10 cellular contexts compared by ENCODE assay signal in the genomic region with DNA sequence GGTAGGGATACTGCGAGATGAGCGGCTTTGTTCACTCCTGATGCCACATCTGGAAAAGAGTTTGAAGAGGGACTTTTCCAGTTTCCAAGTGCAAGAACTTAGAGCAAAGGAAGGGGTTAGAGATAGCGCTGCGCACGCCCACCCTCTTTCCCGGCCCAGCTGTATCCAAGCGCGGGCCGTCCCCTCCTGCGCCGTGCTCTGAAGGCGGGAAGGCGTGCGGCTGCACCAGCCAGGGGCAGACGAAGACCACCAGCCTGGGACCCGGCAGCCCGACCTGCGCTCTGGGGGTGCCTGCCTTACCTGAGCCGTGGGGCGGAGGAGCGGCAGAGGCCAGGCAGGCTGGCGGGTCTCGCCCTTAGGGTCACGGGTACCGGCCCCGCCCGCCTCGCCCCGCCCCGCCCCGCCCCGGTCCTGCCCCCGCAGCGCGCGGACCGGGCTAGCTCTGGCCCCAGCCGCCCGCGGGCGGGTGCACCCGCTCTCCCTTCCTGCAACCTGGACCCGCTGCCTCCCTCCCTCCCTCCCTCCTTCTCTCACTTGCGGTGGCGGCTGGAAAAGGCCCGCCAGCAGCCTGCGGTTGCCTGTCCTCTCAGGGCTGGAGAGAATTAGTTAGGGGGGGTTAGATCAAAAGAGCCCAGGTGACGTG. TPM values are rescaled to one million over a fixed set of nuclear protein-coding genes. Genes with fewer than 3 reads are reported as not detected.
A peak's percentile ranks its signal among the peaks of the same experiment; 100 is the strongest.
DNase-seq lines count a peak whose midpoint lies in the region; ATAC-seq, FAIRE-seq and TF ChIP-seq lines count a peak whose summit lies in the region.
"Had no signal": no experiment of that assay in that cellular context is flagged by ENCODE, and none has a peak within 500 bp of the region (broad histone marks: within the 10 kb centered on the region; RNA-seq: fewer than 3 reads in every experiment).

Gene WDR72 (minus strand): TSS at position 331 of the 643 bp plus-strand sequence. CDS start 26,514 bp downstream, outside the sequence.

- no peaks in the 10 kb centered on the region for H3F3A ChIP-seq in PC-9 (ENCODE audit: insufficient read depth, low read depth)
- H3F3A ChIP-seq in PC-3 (ENCODE audit: low read length, unreplicated experiment), result no peaks in the 10 kb centered on the region

- H3K4me3 Mint-ChIP-seq in astrocyte (ENCODE audit: unreplicated experiment), result peak within 1 kb of the TSS; percentile 67
- H3K4me3 Mint-ChIP-seq in activated T-helper 1 cell treated with anti-CD3 and anti-CD28 coated beads, Interleukin-12 subunit alpha, Interleukin-12 subunit beta, Interleukin-2, Interleukin-4 antibody, amounts not matched to agents 30 ng/mL and 10 ng/mL and 1 ng/mL, durations not matched to agents 14 hours and 24 hours and 36 hours, result no peak within 1 kb of the TSS
- H3K4me3 Mint-ChIP-seq: activated T-cell treated with anti-CD3 and anti-CD28 coated beads, Interleukin-2, amount 50 U/mL, for 24 hours; T-cell had no signal

- H3K4me1 ChIP-seq in HUES64 (ENCODE audit: insufficient read depth, low read length), result no peaks in the 10 kb centered on the region
- H3K4me1 ChIP-seq in astrocyte (ENCODE audit: insufficient read depth, low read length), result no peaks in the 10 kb centered on the region
- no peaks in the 10 kb centered on the region for H3K4me1 ChIP-seq in PC-9 (replicated peaks; ENCODE audit: insufficient read depth)
- no peaks in the 10 kb centered on the region for H3K4me1 ChIP-seq in PC-3 (ENCODE audit: insufficient read depth, low read length)

- no peak within 1 kb of the TSS for H3K27ac ChIP-seq in HUES64 (ENCODE audit: low read depth, low read length)
- H3K27ac ChIP-seq in astrocyte (ENCODE audit: low read depth, low read length), result no peak within 1 kb of the TSS
- H3K27ac ChIP-seq in PC-9, result no peak within 1 kb of the TSS
- no peak within 1 kb of the TSS for H3K27ac ChIP-seq in PC-3 (ENCODE audit: low read length)

- no peaks in the 10 kb centered on the region for H3K79me2 ChIP-seq in astrocyte (ENCODE audit: insufficient read depth, low read length)
- H3K79me2 ChIP-seq in PC-9 (ENCODE audit: low read depth), result no peaks in the 10 kb centered on the region
- H3K79me2 ChIP-seq in PC-3 (ENCODE audit: low read length), result no peaks in the 10 kb centered on the region

- H3K27me3 Mint-ChIP-seq in astrocyte (ENCODE audit: low read depth, unreplicated experiment), result peaks cover 30% of the 10 kb centered on the region
- H3K27me3 Mint-ChIP-seq in activated T-helper 1 cell treated with anti-CD3 and anti-CD28 coated beads, Interleukin-12 subunit alpha, Interleukin-12 subunit beta, Interleukin-2, Interleukin-4 antibody, amounts not matched to agents 30 ng/mL and 10 ng/mL and 1 ng/mL, durations not matched to agents 14 hours and 24 hours and 36 hours (ENCODE audit: insufficient read depth), result peaks cover 19% of the 10 kb centered on the region

- no peak within 1 kb of the TSS for H2AFZ ChIP-seq in astrocyte (ENCODE audit: low read depth, low read length)
- no peak within 1 kb of the TSS for H2AFZ ChIP-seq in PC-9
- H2AFZ ChIP-seq in PC-3 (ENCODE audit: low read length), result no peak within 1 kb of the TSS

- 3% methylated on average over 45 of the region's 48 CpGs for WGBS in HUES64

- POLR2A ChIA-PET in PC-9 (lab: Charles Lee; ENCODE audit: unreplicated experiment), result no interaction called here
- POLR2A ChIA-PET in PC-3 (lab: Charles Lee; ENCODE audit: unreplicated experiment), result no interaction called here

- intact Hi-C loops in activated T-helper 1 cell treated with anti-CD3 and anti-CD28 coated beads, Interleukin-12 subunit alpha, Interleukin-12 subunit beta, Interleukin-2, Interleukin-4 antibody, amounts not matched to agents 30 ng/mL and 10 ng/mL and 1 ng/mL, durations not matched to agents 14 hours and 24 hours and 36 hours (cut with micrococcal nuclease), result no loop called here
- intact Hi-C loops in PC-9 (cut with micrococcal nuclease; ENCODE audit: unreplicated experiment), result no loop called here
- intact Hi-C loops in PC-3 (cut with micrococcal nuclease), result no loop called here

- no peaks in the 10 kb centered on the region for H3K4me1 Mint-ChIP-seq in astrocyte (ENCODE audit: low read depth, unreplicated experiment)
- no peaks in the 10 kb centered on the region for H3K4me1 Mint-ChIP-seq in activated T-helper 1 cell treated with anti-CD3 and anti-CD28 coated beads, Interleukin-12 subunit alpha, Interleukin-12 subunit beta, Interleukin-2, Interleukin-4 antibody, amounts not matched to agents 30 ng/mL and 10 ng/mL and 1 ng/mL, durations not matched to agents 14 hours and 24 hours and 36 hours (ENCODE audit: low read depth)

- no peak for FAIRE-seq in astrocyte (lab: Jason Lieb, UNC)

- no TSS peak for BruUV-seq in PC-9 (replicated peaks; lab: Mats Ljungman, UMichigan)
- BruUV-seq in PC-3 (replicated peaks; lab: Mats Ljungman, UMichigan), result no TSS peak

- H3K4me2 ChIP-seq in astrocyte (ENCODE audit: low read length) (no peak within 1 kb of the TSS), PC-9 (no peak within 1 kb of the TSS), PC-3 (ENCODE audit: low read length) (no peak within 1 kb of the TSS)

- no peaks in the 10 kb centered on the region for H3K36me3 ChIP-seq in HUES64 (ENCODE audit: insufficient read depth, low read length)
- no peaks in the 10 kb centered on the region for H3K36me3 ChIP-seq in astrocyte (ENCODE audit: insufficient read depth, low read length)
- H3K36me3 ChIP-seq in kidney epithelial cell (ENCODE audit: control insufficient read depth, insufficient read depth, low read length), result no peaks in the 10 kb centered on the region
- H3K36me3 ChIP-seq in PC-9 (ENCODE audit: low read depth), result no peaks in the 10 kb centered on the region
- H3K36me3 ChIP-seq in PC-3 (ENCODE audit: low read depth, low read length), result no peaks in the 10 kb centered on the region

- no peaks in the 10 kb centered on the region for H3K9me3 Mint-ChIP-seq in astrocyte (ENCODE audit: unreplicated experiment)
- H3K9me3 Mint-ChIP-seq in activated T-helper 1 cell treated with anti-CD3 and anti-CD28 coated beads, Interleukin-12 subunit alpha, Interleukin-12 subunit beta, Interleukin-2, Interleukin-4 antibody, amounts not matched to agents 30 ng/mL and 10 ng/mL and 1 ng/mL, durations not matched to agents 14 hours and 24 hours and 36 hours, result no peaks in the 10 kb centered on the region

- no peaks in the 10 kb centered on the region for H3K9me2 ChIP-seq in PC-9 (ENCODE audit: insufficient read depth)
- no peaks in the 10 kb centered on the region for H3K9me2 ChIP-seq in PC-3 (replicated peaks; ENCODE audit: low read length)

- no peaks in the 10 kb centered on the region for H4K20me1 ChIP-seq in astrocyte (ENCODE audit: insufficient read depth, low read length)
- H4K20me1 ChIP-seq in PC-9 (ENCODE audit: insufficient read depth), result no peaks in the 10 kb centered on the region
- no peaks in the 10 kb centered on the region for H4K20me1 ChIP-seq in PC-3 (ENCODE audit: low read length)

- CTCF ChIA-PET in PC-9 (lab: Charles Lee), result no interaction called here
- CTCF ChIA-PET in PC-3 (lab: Charles Lee), result no interaction called here

- peak; percentile 36 for ATAC-seq in stimulated activated naive CD8-positive, alpha-beta T cell treated with anti-CD3 and anti-CD28 coated beads, Interleukin-15, Interleukin-2, amounts not matched to agents 100 U/mL and 50 U/mL, for 24 hours
- ATAC-seq in PC-3, result no peak
- ATAC-seq: T-cell had no signal

- H3K4me3 ChIP-seq in HUES64 (ENCODE audit: low read length) (peak within 1 kb of the TSS; percentile 68), astrocyte (ENCODE audit: insufficient read depth, low read depth, low read length) (no peak within 1 kb of the TSS), kidney epithelial cell (ENCODE audit: low read depth, low read length) (peak within 1 kb of the TSS; percentile 57), PC-9 (no peak within 1 kb of the TSS), PC-3 (ENCODE audit: low read length) (no peak within 1 kb of the TSS)

- no peaks in the 10 kb centered on the region for H3K36me3 Mint-ChIP-seq in astrocyte (ENCODE audit: low read depth, unreplicated experiment)
- no peaks in the 10 kb centered on the region for H3K36me3 Mint-ChIP-seq in activated T-helper 1 cell treated with anti-CD3 and anti-CD28 coated beads, Interleukin-12 subunit alpha, Interleukin-12 subunit beta, Interleukin-2, Interleukin-4 antibody, amounts not matched to agents 30 ng/mL and 10 ng/mL and 1 ng/mL, durations not matched to agents 14 hours and 24 hours and 36 hours (ENCODE audit: low read depth)
- H3K36me3 Mint-ChIP-seq: T-cell had no signal

- DNase-seq in astrocyte (ENCODE audit: low read depth) (no peak), kidney epithelial cell (ENCODE audit: low read depth) (no peak), PC-9 (no peak), PC-3 (no peak)
- DNase-seq in stimulated activated naive CD8-positive, alpha-beta T cell treated with anti-CD3 and anti-CD28 coated beads, Interleukin-15, Interleukin-2, amounts not matched to agents 100 U/mL and 50 U/mL, for 24 hours, result no peak
- no peak for DNase-seq in activated T-helper 1 cell treated with anti-CD3 and anti-CD28 coated beads, Interleukin-12 subunit alpha, Interleukin-12 subunit beta, Interleukin-2, Interleukin-4 antibody, amounts not matched to agents 30 ng/mL and 10 ng/mL and 1 ng/mL, durations not matched to agents 14 hours and 24 hours and 36 hours (ENCODE audit: low spot score)
- DNase-seq: activated T-cell treated with anti-CD3 and anti-CD28 coated beads, Interleukin-2, amount 50 U/mL, for 24 hours; NCI-H1105 treated with DMSO at 0.1 percent for 48 hours; T-cell had no signal

- no peak within 1 kb of the TSS for H3K27ac Mint-ChIP-seq in astrocyte (ENCODE audit: unreplicated experiment)
- H3K27ac Mint-ChIP-seq in activated T-helper 1 cell treated with anti-CD3 and anti-CD28 coated beads, Interleukin-12 subunit alpha, Interleukin-12 subunit beta, Interleukin-2, Interleukin-4 antibody, amounts not matched to agents 30 ng/mL and 10 ng/mL and 1 ng/mL, durations not matched to agents 14 hours and 24 hours and 36 hours, result no peak within 1 kb of the TSS
- H3K27ac Mint-ChIP-seq: activated T-cell treated with anti-CD3 and anti-CD28 coated beads, Interleukin-2, amount 50 U/mL, for 24 hours had no signal

- TF ChIP-seq CTCF in astrocyte (IDR thresholded peaks at IDR 0.05; ENCODE audit: insufficient read depth, low read depth, low read length) (no peak), kidney epithelial cell (IDR thresholded peaks at IDR 0.05; ENCODE audit: insufficient read depth, low read length, poor library complexity, severe bottlenecking) (no peak), PC-9 (conservative IDR thresholded peaks at IDR 0.05) (no peak), PC-3 (conservative IDR thresholded peaks at IDR 0.05; ENCODE audit: low read depth, low read length) (no peak)

- H3K9me3 ChIP-seq in HUES64 (ENCODE audit: insufficient read depth, low read depth, low read length) (no peaks in the 10 kb centered on the region), astrocyte (ENCODE audit: insufficient read depth, low read depth, low read length) (no peaks in the 10 kb centered on the region), PC-9 (ENCODE audit: insufficient read depth, low read depth) (no peaks in the 10 kb centered on the region), PC-3 (ENCODE audit: low read length) (no peaks in the 10 kb centered on the region)

- peaks cover 43% of the 10 kb centered on the region for H3K27me3 ChIP-seq in HUES64 (ENCODE audit: insufficient read depth, low read length)
- peaks cover 8% of the 10 kb centered on the region for H3K27me3 ChIP-seq in astrocyte (ENCODE audit: insufficient read depth, low read length)
- H3K27me3 ChIP-seq in kidney epithelial cell (ENCODE audit: control insufficient read depth, insufficient read depth, low read length), result no peaks in the 10 kb centered on the region
- H3K27me3 ChIP-seq in PC-9 (ENCODE audit: insufficient read depth, low read depth), result no peaks in the 10 kb centered on the region
- H3K27me3 ChIP-seq in PC-3 (ENCODE audit: low read length), result 0 out of 2 replicates have a peak, but pooled peaks cover 4% of the 10 kb centered on the region

- no peak within 1 kb of the TSS for H3K9ac ChIP-seq in HUES64 (ENCODE audit: low read depth, low read length)
- no peak within 1 kb of the TSS for H3K9ac ChIP-seq in astrocyte (ENCODE audit: low read length)
- H3K9ac ChIP-seq in PC-3 (ENCODE audit: low read length), result no peak within 1 kb of the TSS

RNA-seq across cellular contexts. Expression of gene WDR72, which starts in this region (rescaled TPM):
- polyA plus RNA-seq in HUES64 (2013, experiment 1 of 2), result 1.4 TPM
- 3.0 TPM for polyA plus RNA-seq in HUES64 (2013, experiment 2 of 2)
- total RNA-seq in astrocyte, result 0.14 and 0.31 TPM in 2 replicates
- total RNA-seq in kidney epithelial cell, result 0.38 and 0.62 TPM in 2 replicates
- total RNA-seq in activated T-helper 1 cell treated with anti-CD3 and anti-CD28 coated beads, Interleukin-12 subunit alpha, Interleukin-12 subunit beta, Interleukin-2, Interleukin-4 antibody, amounts not matched to agents 30 ng/mL and 10 ng/mL and 1 ng/mL, durations not matched to agents 14 hours and 24 hours and 36 hours, result not detected in 2 replicates
- 1.8 and 1.9 TPM in 2 replicates for total RNA-seq in PC-9 (2021)
- total RNA-seq in PC-3 (2014; rRNA removed), result 4.7 and 5.9 TPM in 2 replicates
- total RNA-seq: T-cell had no signal

Comparison
In these comparisons a context has a peak if more than half of its experiments do, and no peak if none do; other contexts are left out.
1. H3K4me3 ChIP-seq: peak in HUES64 (single experiment) and kidney epithelial cell (single experiment); none in astrocyte (single experiment), PC-9 (single experiment) and PC-3 (single experiment).